Comparison of ENCODE assay signal across 8 cellular contexts in the genomic region with DNA sequence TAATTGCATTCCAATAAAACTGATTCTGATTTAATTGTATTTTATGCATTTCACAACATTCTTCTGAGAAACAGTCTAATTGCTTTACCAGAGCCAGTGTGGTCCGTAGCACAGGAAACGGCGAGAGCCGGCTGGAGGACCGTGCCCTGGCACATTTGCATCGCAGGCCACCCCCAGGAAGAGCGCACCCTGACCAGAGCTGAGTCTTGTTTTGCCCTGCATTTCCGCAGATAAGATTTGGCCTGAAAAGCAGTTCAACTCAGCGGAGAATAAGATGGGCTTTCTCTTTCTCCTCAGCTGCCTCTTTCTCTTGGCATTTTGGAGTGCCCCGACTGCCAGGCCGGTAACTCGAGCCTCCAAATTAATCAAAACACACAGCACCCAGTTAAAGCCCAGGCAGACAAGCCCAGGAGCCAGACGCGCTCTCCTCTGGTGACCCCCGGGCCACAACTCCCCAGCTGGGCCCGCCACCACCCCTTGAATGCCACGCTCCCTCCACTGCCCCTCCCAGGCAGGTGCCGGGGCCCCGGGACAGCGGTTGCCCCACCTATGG. TPM values are rescaled to one million over a fixed set of nuclear protein-coding genes. Genes with fewer than 3 reads are reported as not detected.
DNase-seq lines count a peak whose midpoint lies in the region; ATAC-seq and TF ChIP-seq lines count a peak whose summit lies in the region.

No MANE protein-coding gene starts in this region.

- H3K27me3 Mint-ChIP-seq in IgD-negative memory B cell (peaks cover 2% of the 10 kb centered on the region), naive B cell (peaks cover 30 to 57% (median 54%) of the 10 kb centered on the region in 3 donors)

- peak; percentile 80 for ATAC-seq in GM18498 (IDR thresholded peaks at IDR 0.05; ENCODE audit: unreplicated experiment)
- peak; percentile 81 for ATAC-seq in GM21576 (IDR thresholded peaks at IDR 0.05; ENCODE audit: unreplicated experiment)
- peak in 1 of 2 donors; percentile 25 for ATAC-seq in naive B cell (ENCODE audit: low read depth in 2 of 2)

- CTCF ChIA-PET in HEK293T (lab: Yijun Ruan, JAX), result no interaction called here

- H3K27ac ChIP-seq in effector memory CD4-positive, alpha-beta T cell (ENCODE audit: insufficient read depth, low read length, poor library complexity, severe bottlenecking), result no peak overlapping the region

- POLR2A ChIA-PET in HEK293T (lab: Yijun Ruan, JAX), result no interaction called here

- no peaks in the 10 kb centered on the region for H3K36me3 ChIP-seq in effector memory CD4-positive, alpha-beta T cell (ENCODE audit: control insufficient read depth, insufficient read depth, low read length)

- peak overlapping the region; percentile 41 for H3K4me3 ChIP-seq in effector memory CD4-positive, alpha-beta T cell (ENCODE audit: insufficient read depth, low read depth, low read length, poor library complexity, severe bottlenecking)

- H3K4me3 Mint-ChIP-seq in IgD-negative memory B cell (peak overlapping the region; percentile 88 to 98 (median 96)), naive B cell (peak overlapping the region; percentile 62 to 89 (median 80))

- H3K9me3 Mint-ChIP-seq in IgD-negative memory B cell (peaks cover 0 to 5% (median 4%) of the 10 kb centered on the region in 3 donors), naive B cell (peaks cover 0 to 14% (median 3%) of the 10 kb centered on the region in 7 donors)

- H3K27ac Mint-ChIP-seq in IgD-negative memory B cell (peak overlapping the region; percentile 89 to 94 (median 92)), naive B cell (no peak overlapping the region)

- H3K36me3 Mint-ChIP-seq in IgD-negative memory B cell (peaks cover 9% of the 10 kb centered on the region), naive B cell (peaks cover 0 to 4% of the 10 kb centered on the region in 2 donors)

- H3K4me1 Mint-ChIP-seq in IgD-negative memory B cell, result peaks cover 41 to 49% (median 46%) of the 10 kb centered on the region in 3 donors
- peaks cover 3 to 11% (median 10%) of the 10 kb centered on the region in 3 donors for H3K4me1 Mint-ChIP-seq in naive B cell

- H3K9me3 ChIP-seq in effector memory CD4-positive, alpha-beta T cell (ENCODE audit: control insufficient read depth, low read length), result no peaks in the 10 kb centered on the region

- H3K27me3 ChIP-seq in effector memory CD4-positive, alpha-beta T cell (replicated peaks; ENCODE audit: control insufficient read depth, insufficient read depth, low read length, poor library complexity, severe bottlenecking), result peaks cover 17% of the 10 kb centered on the region

- H3K4me1 ChIP-seq in effector memory CD4-positive, alpha-beta T cell (ENCODE audit: control insufficient read depth, insufficient read depth, low read length, poor library complexity, severe bottlenecking), result peaks cover 15% of the 10 kb centered on the region

- DNase-seq in effector memory CD4-positive, alpha-beta T cell, result no peak
- no peak for DNase-seq in naive B cell
- no peak for DNase-seq in CD1c-positive myeloid dendritic cell (ENCODE audit: extremely low spot score)
- DNase-seq in HuH-7 (ENCODE audit: low spot score), result no peak
- DNase-seq in HEK293T (ENCODE audit: extremely low spot score), result no peak

TF ChIP-seq in HEK293T, 16 proteins besides CTCF, POLR2A, EP300 and RAD21:
- TF ChIP-seq FOXK2 (IDR thresholded peaks at IDR 0.05), result no peak
- no peak for TF ChIP-seq LEF1 (IDR thresholded peaks at IDR 0.05; ENCODE audit: borderline replicate concordance)
- no peak for TF ChIP-seq NFRKB (IDR thresholded peaks at IDR 0.05)
- TF ChIP-seq ARNT (IDR thresholded peaks at IDR 0.05), result no peak
- TF ChIP-seq SP1 (IDR thresholded peaks at IDR 0.05), result no peak
- no peak for TF ChIP-seq FOXM1 (IDR thresholded peaks at IDR 0.05; ENCODE audit: borderline replicate concordance)
- no peak for TF ChIP-seq BHLHE40 (IDR thresholded peaks at IDR 0.05; ENCODE audit: borderline replicate concordance)
- no peak for TF ChIP-seq ZNF384 (IDR thresholded peaks at IDR 0.05)
- TF ChIP-seq, protein P1, sequence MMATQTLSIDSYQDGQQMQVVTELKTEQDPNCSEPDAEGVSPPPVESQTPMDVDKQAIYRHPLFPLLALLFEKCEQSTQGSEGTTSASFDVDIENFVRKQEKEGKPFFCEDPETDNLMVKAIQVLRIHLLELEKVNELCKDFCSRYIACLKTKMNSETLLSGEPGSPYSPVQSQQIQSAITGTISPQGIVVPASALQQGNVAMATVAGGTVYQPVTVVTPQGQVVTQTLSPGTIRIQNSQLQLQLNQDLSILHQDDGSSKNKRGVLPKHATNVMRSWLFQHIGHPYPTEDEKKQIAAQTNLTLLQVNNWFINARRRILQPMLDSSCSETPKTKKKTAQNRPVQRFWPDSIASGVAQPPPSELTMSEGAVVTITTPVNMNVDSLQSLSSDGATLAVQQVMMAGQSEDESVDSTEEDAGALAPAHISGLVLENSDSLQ (IDR thresholded peaks at IDR 0.05), result no peak
- TF ChIP-seq ELF4 (IDR thresholded peaks at IDR 0.05), result no peak
- TF ChIP-seq CTBP1 (IDR thresholded peaks at IDR 0.05; ENCODE audit: borderline replicate concordance), result no peak
- no peak for TF ChIP-seq L3MBTL2 (conservative IDR thresholded peaks at IDR 0.05)
- no peak for TF ChIP-seq SUZ12 (IDR thresholded peaks at IDR 0.05)
TF ChIP-seq in HEK293T: peak in this region for 0.

RNA-seq across cellular contexts. Expression of a gene that starts 0.5 kb away (rescaled TPM):
- polyA plus RNA-seq in IgD-negative memory B cell, result 20.8 TPM
- 1 to 10 TPM in 1 of 6 donors, under 1 TPM in 4, not detected in 1; 0.03 to 1.7 (median 0.57) TPM for polyA plus RNA-seq in naive B cell (ENCODE audit: low read depth in 6 of 6)

RNA-seq across cellular contexts. Expression of a gene that starts 0.9 kb away (rescaled TPM):
- 6.2 TPM for polyA plus RNA-seq in IgD-negative memory B cell
- under 1 TPM in 5 of 6 donors, not detected in 1; 0.07 to 0.77 (median 0.23) TPM for polyA plus RNA-seq in naive B cell (ENCODE audit: low read depth in 6 of 6)

Comparison
In these comparisons a context has a peak if more than half of its experiments do, and no peak if none do; other contexts are left out.
1. H3K27ac Mint-ChIP-seq: peak in IgD-negative memory B cell (3 of 3); none in naive B cell (0 of 6).